18 cellular contexts compared by ENCODE assay signal in genomic region chr17:4407851-4408250, GRCh38. TPM values are rescaled to one million over a fixed set of nuclear protein-coding genes. Genes with fewer than 3 reads are reported as not detected.
DNase-seq lines count a peak whose midpoint lies in the region; ATAC-seq and TF ChIP-seq lines count a peak whose summit lies in the region.
"Had no signal": no experiment of that assay in that cellular context is flagged by ENCODE, and none has a peak within 500 bp of the region (broad histone marks: within the 10 kb centered on the region; RNA-seq: fewer than 3 reads in every experiment).

No MANE protein-coding gene starts in this region.

- H3K4me3 ChIP-seq in choroid plexus epithelial cell (ENCODE audit: low read depth, low read length): no peak overlapping the region
- H3K4me3 ChIP-seq in trophoblast cell (ENCODE audit: low read depth, low read length): no peak overlapping the region
- no peak overlapping the region for H3K4me3 ChIP-seq in mammary epithelial cell (replicated peaks in 1 of 3; ENCODE audit: insufficient read depth in 1 of 3, low read depth in 2 of 3, low read length in 3 of 3)
- H3K4me3 ChIP-seq: esophagus muscularis mucosa, left ventricle myocardium inferior had no signal

- H4K91ac ChIP-seq in trophoblast cell (ENCODE audit: low read depth, low read length): peak overlapping the region; percentile 78

- DNase-seq in ELR (ENCODE audit: low read depth): peak; percentile 52
- DNase-seq in NCI-H2171 (lab: John Stamatoyannopoulos, UW): peak; percentile 88
- DNase-seq in choroid plexus epithelial cell (ENCODE audit: low read depth): peak; percentile 10
- peak; percentile 92 to 94 for DNase-seq in trophoblast cell
- no peak for DNase-seq in NCI-H524 treated with DMSO at 0.1 percent for 48 hours (lab: John Stamatoyannopoulos, UW)
- DNase-seq in activated T-cell treated with anti-CD3 and anti-CD28 coated beads, Interleukin-2, amount 50 U/mL, for 4 hours: no peak
- no peak for DNase-seq in mammary epithelial cell
- DNase-seq: activated CD4-positive, alpha-beta T cell treated with anti-CD3 and anti-CD28 coated beads for 48 hours; activated T-cell treated with anti-CD3 and anti-CD28 coated beads, Interleukin-2, amount 50 U/mL, for 48 hours; EL; hypothalamus; left ventricle myocardium inferior; stimulated activated CD4-positive, alpha-beta T cell treated with anti-CD3 and anti-CD28 coated beads, Interleukin-15, amount 100 ng/mL, for 24 hours had no signal

- H3K36me3 Mint-ChIP-seq in activated T-cell treated with anti-CD3 and anti-CD28 coated beads, Interleukin-2, amount 50 U/mL, for 4 hours (ENCODE audit: insufficient read depth): no peaks in the 10 kb centered on the region

- no peak for ATAC-seq in HG03520 (IDR thresholded peaks at IDR 0.05; ENCODE audit: unreplicated experiment)
- no peak for ATAC-seq in activated T-cell treated with anti-CD3 and anti-CD28 coated beads, Interleukin-2, amount 50 U/mL, for 4 hours

- no peaks in the 10 kb centered on the region for H3K27me3 Mint-ChIP-seq in activated T-cell treated with anti-CD3 and anti-CD28 coated beads, Interleukin-2, amount 50 U/mL, for 4 hours (ENCODE audit: low read depth)
- H3K27me3 Mint-ChIP-seq: progenitor cell of endocrine pancreas had no signal

- H3K4me1 ChIP-seq in trophoblast cell (ENCODE audit: control insufficient read depth in 1 of 2, insufficient read depth in 2 of 2, low read length in 2 of 2): peaks cover 5 to 15% of the 10 kb centered on the region in 2 experiments
- peaks cover 2% of the 10 kb centered on the region for H3K4me1 ChIP-seq in mammary epithelial cell (ENCODE audit: insufficient read depth, low read length)

- no peak overlapping the region for H3K23ac ChIP-seq in trophoblast cell (ENCODE audit: low read length)

- no peaks in the 10 kb centered on the region for H3K36me3 ChIP-seq in trophoblast cell (ENCODE audit: control insufficient read depth in 1 of 2, insufficient read depth in 2 of 2, low read length in 2 of 2)
- no peaks in the 10 kb centered on the region for H3K36me3 ChIP-seq in mammary epithelial cell (ENCODE audit: insufficient read depth, low read length)
- H3K36me3 ChIP-seq: esophagus muscularis mucosa, left ventricle myocardium inferior had no signal

- H3K4me2 ChIP-seq in trophoblast cell (ENCODE audit: low read length) (no peak overlapping the region), mammary epithelial cell (ENCODE audit: insufficient read depth, low read depth, low read length) (no peak overlapping the region)

- H3K14ac ChIP-seq in trophoblast cell (ENCODE audit: low read length): no peak overlapping the region

- peaks cover 11% of the 10 kb centered on the region for H3K79me1 ChIP-seq in trophoblast cell (ENCODE audit: low read length)

- H3K27me3 ChIP-seq in trophoblast cell (ENCODE audit: insufficient read depth, low read length) (no peaks in the 10 kb centered on the region), mammary epithelial cell (ENCODE audit: insufficient read depth, low read length) (no peaks in the 10 kb centered on the region)
- H3K27me3 ChIP-seq: esophagus muscularis mucosa had no signal

- peaks cover 1% of the 10 kb centered on the region for H3K4me1 Mint-ChIP-seq in activated T-cell treated with anti-CD3 and anti-CD28 coated beads, Interleukin-2, amount 50 U/mL, for 4 hours (ENCODE audit: low read depth)

- dilution Hi-C loops in mammary epithelial cell (cut with HindIII; ENCODE audit: low sequenced_read_pairs): no loop called here

- H2AFZ ChIP-seq in trophoblast cell (ENCODE audit: insufficient read depth, low read length, poor library complexity) (no peak overlapping the region), mammary epithelial cell (ENCODE audit: low read depth, low read length) (no peak overlapping the region)

- H2BK120ac ChIP-seq in trophoblast cell (ENCODE audit: insufficient read depth, low read length, poor library complexity): peak overlapping the region; percentile 54

- H3K18ac ChIP-seq in trophoblast cell (ENCODE audit: low read length): no peak overlapping the region

- no peak overlapping the region for H4K12ac ChIP-seq in trophoblast cell (ENCODE audit: low read depth, low read length)

- in situ Hi-C loops in mammary epithelial cell (cut with MboI; ENCODE audit: low sequenced_read_pairs in 2 of 2): no loop called here

- CTCF ChIA-PET in mammary epithelial cell (lab: Charles Lee; ENCODE audit: low non-redundant PET): no interaction called here

- H3K9me3 Mint-ChIP-seq in activated T-cell treated with anti-CD3 and anti-CD28 coated beads, Interleukin-2, amount 50 U/mL, for 4 hours: no peaks in the 10 kb centered on the region

- intact Hi-C loops in mammary epithelial cell (cut with micrococcal nuclease): loop anchor here (2.0 kb wide), 1 partner anchor 13 kb away; no protein-coding TSS in a partner anchor

- peak overlapping the region; percentile 91 for H3K27ac ChIP-seq in trophoblast cell (ENCODE audit: low read depth, low read length)
- no peak overlapping the region for H3K27ac ChIP-seq in mammary epithelial cell (ENCODE audit: insufficient read depth, low read depth, low read length)
- H3K27ac ChIP-seq: esophagus muscularis mucosa, left ventricle myocardium inferior had no signal

- H3K4me3 Mint-ChIP-seq in activated T-cell treated with anti-CD3 and anti-CD28 coated beads, Interleukin-2, amount 50 U/mL, for 4 hours: no peak overlapping the region

- H3K4ac ChIP-seq in trophoblast cell (ENCODE audit: low read depth, low read length): no peak overlapping the region

- H3K9me3 ChIP-seq in trophoblast cell (ENCODE audit: insufficient read depth, low read depth, low read length) (no peaks in the 10 kb centered on the region), mammary epithelial cell (replicated peaks; ENCODE audit: insufficient read depth, low read length) (no peaks in the 10 kb centered on the region)
- H3K9me3 ChIP-seq: esophagus muscularis mucosa, left ventricle myocardium inferior had no signal

- no TSS peak for BruUV-seq in mammary epithelial cell (replicated peaks; lab: Mats Ljungman, UMichigan)

- TF ChIP-seq CTCF in choroid plexus epithelial cell (conservative IDR thresholded peaks at IDR 0.05; ENCODE audit: low read depth, low read length) (no peak), mammary epithelial cell (conservative IDR thresholded peaks at IDR 0.05 in 1 of 2, IDR thresholded peaks at IDR 0.05 in 1 of 2; ENCODE audit: extremely low read depth in 1 of 2, insufficient read depth in 1 of 2, low read depth in 1 of 2, low read length in 2 of 2) (no peak)

- no CpG with 5 or more reads among the region's 8 CpGs for WGBS in trophoblast cell (ENCODE audit: extremely low coverage, insufficient coverage, insufficient read length)
- 77% methylated on average over 8 of the region's 8 CpGs for WGBS in mammary epithelial cell (ENCODE audit: low coverage, missing lambda C conversion rate)

- no peak overlapping the region for H4K8ac ChIP-seq in trophoblast cell (ENCODE audit: low read depth, low read length)

- H2BK12ac ChIP-seq in trophoblast cell (ENCODE audit: low read length): no peak overlapping the region

- H3K9ac ChIP-seq in trophoblast cell (ENCODE audit: low read length): no peak overlapping the region
- H3K9ac ChIP-seq in mammary epithelial cell (ENCODE audit: insufficient read depth, low read length): no peak overlapping the region

- no peak overlapping the region for H2AK5ac ChIP-seq in trophoblast cell (ENCODE audit: low read length)

- H3K79me2 ChIP-seq in trophoblast cell (ENCODE audit: control insufficient read depth, insufficient read depth, low read length, poor library complexity): no peaks in the 10 kb centered on the region
- H3K79me2 ChIP-seq in mammary epithelial cell (ENCODE audit: insufficient read depth, low read length): no peaks in the 10 kb centered on the region

- no peaks in the 10 kb centered on the region for H4K20me1 ChIP-seq in mammary epithelial cell (ENCODE audit: insufficient read depth, low read length)

- peak overlapping the region; percentile 79 for H2BK5ac ChIP-seq in trophoblast cell (ENCODE audit: low read depth, low read length, poor library complexity)

RNA-seq across cellular contexts. Expression of gene SPNS3, which starts 25.9 kb away (rescaled TPM):
- polyA plus RNA-seq in trophoblast cell (2013): 2.2 TPM in 2 replicates
- 1 to 10 TPM; 4.1 to 8.8 (median 6.1) TPM for total RNA-seq in activated T-cell treated with anti-CD3 and anti-CD28 coated beads, Interleukin-2, amount 50 U/mL, for 4 hours
- total RNA-seq in mammary epithelial cell: not detected
- not detected for polyA plus RNA-seq in mammary epithelial cell
- not detected for polyA minus RNA-seq in mammary epithelial cell
- total RNA-seq: myocyte, NCI-H460, progenitor cell of endocrine pancreas had no signal

RNA-seq across cellular contexts. Expression of gene UBE2G1, which starts 41.4 kb away (rescaled TPM):
- polyA plus RNA-seq in trophoblast cell (2013): 225 and 236 TPM in 2 replicates
- 10 to 100 TPM; 71.3 to 73.0 (median 72.2) TPM for total RNA-seq in activated T-cell treated with anti-CD3 and anti-CD28 coated beads, Interleukin-2, amount 50 U/mL, for 4 hours
- 10 to 100 TPM; 60.8 to 93.0 TPM for total RNA-seq in mammary epithelial cell
- 38.7 TPM for polyA plus RNA-seq in mammary epithelial cell
- polyA minus RNA-seq in mammary epithelial cell: 34.4 TPM

Comparison
In these comparisons a context has a peak if more than half of its experiments do, and no peak if none do; other contexts are left out.
1. DNase-seq: peak in ELR (single experiment), NCI-H2171 (single experiment), choroid plexus epithelial cell (single experiment) and trophoblast cell (2 of 2); none in NCI-H524 treated with DMSO at 0.1 percent for 48 hours (single experiment), activated T-cell treated with anti-CD3 and anti-CD28 coated beads, Interleukin-2, amount 50 U/mL, for 4 hours (single experiment) and mammary epithelial cell (single experiment).
2. RNA of gene SPNS3, which starts 25.9 kb away (total RNA-seq): 4.1 to 8.8 TPM in activated T-cell treated with anti-CD3 and anti-CD28 coated beads, Interleukin-2, amount 50 U/mL, for 4 hours; not detected in mammary epithelial cell; every median in the first group is over 4 times any median in the second.